ENCODE assay signal across 1 cellular context in genomic region chr2:205024822-205025518, GRCh38.
TF ChIP-seq lines count a peak whose summit lies in the region.

No MANE protein-coding gene starts in this region.

TF ChIP-seq in GM23338, 12 proteins besides CTCF, POLR2A, EP300 and RAD21 (continued from another document):
- no peak for TF ChIP-seq REST (IDR thresholded peaks at IDR 0.05; ENCODE audit: unreplicated experiment)
- no peak for TF ChIP-seq EZH2 (IDR thresholded peaks at IDR 0.05; ENCODE audit: low read depth, unreplicated experiment)
